Comparison of ENCODE assay signal across 16 cellular contexts in the genomic region with DNA sequence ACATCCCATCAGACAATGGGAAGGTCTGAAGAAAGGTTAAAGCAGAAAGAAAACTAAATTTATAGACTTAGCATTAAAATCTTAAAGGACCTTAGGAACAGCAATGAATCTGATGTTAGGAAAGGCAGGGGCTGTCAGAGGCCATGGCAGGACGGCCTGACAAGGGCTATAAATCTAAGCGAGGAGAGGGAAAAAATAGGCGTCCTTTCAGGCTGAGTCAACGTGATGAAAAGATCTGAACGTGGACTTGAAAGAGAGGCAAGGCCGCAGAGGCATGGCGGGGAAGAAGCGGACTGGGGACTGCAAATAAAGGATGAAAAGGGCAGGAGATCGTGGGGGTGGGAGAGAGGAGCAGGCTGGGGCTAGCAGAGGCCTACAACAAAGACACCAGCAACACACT.
DNase-seq lines count a peak whose midpoint lies in the region; TF ChIP-seq lines count a peak whose summit lies in the region.
"Had no signal": no experiment of that assay in that cellular context is flagged by ENCODE, and none has a peak within 500 bp of the region (broad histone marks: within the 10 kb centered on the region; RNA-seq: fewer than 3 reads in every experiment).

No MANE protein-coding gene starts in this region.

- no peaks in the 10 kb centered on the region for H3K9me2 ChIP-seq in GM23248 (ENCODE audit: insufficient read depth)

- H3K36me3 ChIP-seq in mesenchymal stem cell (ENCODE audit: control insufficient read depth in 1 of 2, insufficient read depth in 2 of 2, low read depth in 1 of 2, low read length in 2 of 2) (no peaks in the 10 kb centered on the region), neuron (ENCODE audit: insufficient read depth, low read length) (no peaks in the 10 kb centered on the region), uterus (no peaks in the 10 kb centered on the region), GM23248 (ENCODE audit: low read depth) (no peaks in the 10 kb centered on the region)

- H4K20me1 ChIP-seq in GM23248 (ENCODE audit: insufficient read depth) = no peaks in the 10 kb centered on the region

- no peak overlapping the region for H2AK5ac ChIP-seq in mesenchymal stem cell (ENCODE audit: low read length, severe bottlenecking)

- no peaks in the 10 kb centered on the region for H3F3A ChIP-seq in GM23248 (ENCODE audit: insufficient read depth)

- H3K23ac ChIP-seq in mesenchymal stem cell (ENCODE audit: low read length in 2 of 2) = peak overlapping the region in 1 of 2 experiments; percentile 29

- H3K79me1 ChIP-seq in mesenchymal stem cell (replicated peaks; ENCODE audit: low read length, poor library complexity, severe bottlenecking) = no peaks in the 10 kb centered on the region

- H3K4me3 ChIP-seq in mesenchymal stem cell (ENCODE audit: insufficient read depth in 1 of 2, low read depth in 1 of 2, low read length in 2 of 2) (no peak overlapping the region), neuron (ENCODE audit: low read length) (no peak overlapping the region), uterus (no peak overlapping the region), GM23248 (no peak overlapping the region)

- WGBS in mesenchymal stem cell = 41% methylated on average over 9 of the region's 9 CpGs
- 67 to 74% methylated on average over 9 of the region's 9 CpGs for WGBS in GM23248 (ENCODE audit: low coverage in 1 of 2, low lambda C conversion rate in 2 of 2, missing lambda C conversion rate in 2 of 2), 2 experiments

- H3K9me3 ChIP-seq in mesenchymal stem cell (ENCODE audit: control insufficient read depth, low read length) (no peaks in the 10 kb centered on the region), neuron (ENCODE audit: low read length) (no peaks in the 10 kb centered on the region), uterus (no peaks in the 10 kb centered on the region), GM23248 (ENCODE audit: low read depth) (no peaks in the 10 kb centered on the region)

- peak overlapping the region; percentile 8 for H4K8ac ChIP-seq in mesenchymal stem cell (ENCODE audit: low read length)

- no peak overlapping the region for H4K91ac ChIP-seq in mesenchymal stem cell (ENCODE audit: low read length)

- H3K27ac ChIP-seq in mesenchymal stem cell (ENCODE audit: low read length, poor library complexity, severe bottlenecking) (no peak overlapping the region), uterus (peak overlapping the region; percentile 74 to 77), GM23248 (no peak overlapping the region)
- H3K27ac ChIP-seq: KMS-11 had no signal

- H2BK5ac ChIP-seq in mesenchymal stem cell (ENCODE audit: low read depth, low read length, poor library complexity, severe bottlenecking) = no peak overlapping the region

- in situ Hi-C loops in GM23248 (cut with MboI) = no loop called here

- TF ChIP-seq CTCF in uterus (IDR thresholded peaks at IDR 0.05) = no peak

- H2BK12ac ChIP-seq in mesenchymal stem cell (ENCODE audit: low read length in 2 of 2) = no peak overlapping the region

- intact Hi-C loops in uterus (cut with DNase I; ENCODE audit: low total_unique reads) = no loop called here

- H2BK15ac ChIP-seq in mesenchymal stem cell (ENCODE audit: low read depth, poor library complexity, severe bottlenecking) = no peak overlapping the region

- H3K4ac ChIP-seq in mesenchymal stem cell (ENCODE audit: low read depth in 1 of 2, low read length in 2 of 2) = no peak overlapping the region

- H3K4me2 ChIP-seq in mesenchymal stem cell (ENCODE audit: low read length, poor library complexity, severe bottlenecking) (no peak overlapping the region), GM23248 (ENCODE audit: unreplicated experiment) (no peak overlapping the region)
- H3K4me2 ChIP-seq: KMS-11 had no signal

- TF ChIP-seq POLR2A in uterus (IDR thresholded peaks at IDR 0.05) = no peak

- DNase-seq in amniotic epithelial cell (ENCODE audit: low read depth) (peak; percentile 59), mesenchymal stem cell (no peak), uterus (peak; percentile 44 to 67), GM23248 (no peak), dermis blood vessel endothelial cell (no peak), superior temporal gyrus (ENCODE audit: extremely low spot score) (no peak)
- DNase-seq: CD4-positive, CD25-positive, alpha-beta regulatory T cell; NCI-H1105; NCI-H146; NCI-H2029; NCI-H345; NCI-H524; OCI-M1; SHP77 had no signal

- H2AFZ ChIP-seq in mesenchymal stem cell (ENCODE audit: low read depth, low read length) = no peak overlapping the region
- peak overlapping the region; percentile 54 for H2AFZ ChIP-seq in neuron (ENCODE audit: low read depth, low read length)
- no peak overlapping the region for H2AFZ ChIP-seq in GM23248

- no peaks in the 10 kb centered on the region for H3K4me1 ChIP-seq in mesenchymal stem cell (ENCODE audit: control insufficient read depth, insufficient read depth, low read depth, low read length)
- H3K4me1 ChIP-seq in neuron (ENCODE audit: insufficient read depth, low read length) = peaks cover 18% of the 10 kb centered on the region
- H3K4me1 ChIP-seq in uterus = no peaks in the 10 kb centered on the region
- no peaks in the 10 kb centered on the region for H3K4me1 ChIP-seq in GM23248 (ENCODE audit: insufficient read depth)

- peak overlapping the region in 1 of 2 experiments; percentile 48 for H3K14ac ChIP-seq in mesenchymal stem cell (ENCODE audit: low read length in 2 of 2)

- H2BK120ac ChIP-seq in mesenchymal stem cell (ENCODE audit: low read depth, low read length) = no peak overlapping the region

- no peaks in the 10 kb centered on the region for H3K79me2 ChIP-seq in GM23248 (ENCODE audit: insufficient read depth)

- H3K9ac ChIP-seq in mesenchymal stem cell (ENCODE audit: low read length) = no peak overlapping the region
- no peak overlapping the region for H3K9ac ChIP-seq in GM23248
- H3K9ac ChIP-seq: KMS-11 had no signal

- H3K27me3 ChIP-seq in mesenchymal stem cell (ENCODE audit: control insufficient read depth in 1 of 2, insufficient read depth in 1 of 2, low read length in 2 of 2) = peaks cover 0 to 11% of the 10 kb centered on the region in 2 experiments
- no peaks in the 10 kb centered on the region for H3K27me3 ChIP-seq in neuron (ENCODE audit: insufficient read depth, low read length)
- no peaks in the 10 kb centered on the region for H3K27me3 ChIP-seq in uterus
- H3K27me3 ChIP-seq in GM23248 (replicated peaks; ENCODE audit: insufficient read depth) = peaks cover 5% of the 10 kb centered on the region; the same call in 1 of the 2 replicates

- H3K18ac ChIP-seq in mesenchymal stem cell (ENCODE audit: low read depth in 1 of 2, low read length in 2 of 2) = peak overlapping the region in 1 of 2 experiments; percentile 24

Comparison
In these comparisons a context has a peak if more than half of its experiments do, and no peak if none do; other contexts are left out.
1. DNase-seq: peak in amniotic epithelial cell (single experiment) and uterus (2 of 2); none in mesenchymal stem cell (single experiment), GM23248 (single experiment), dermis blood vessel endothelial cell (single experiment) and superior temporal gyrus (single experiment).
2. H3K27ac ChIP-seq: peak in uterus (2 of 2); none in mesenchymal stem cell (single experiment) and GM23248 (single experiment).